ENCODE assay signal across 9 cellular contexts in genomic region chr1:225879521-225880209, GRCh38. TPM values are rescaled to one million over a fixed set of nuclear protein-coding genes. Genes with fewer than 3 reads are reported as not detected.
A peak's percentile ranks its signal among the peaks of the same experiment; 100 is the strongest.
DNase-seq lines count a peak whose midpoint lies in the region; ATAC-seq, FAIRE-seq and TF ChIP-seq lines count a peak whose summit lies in the region.
"Had no signal": no experiment of that assay in that cellular context is flagged by ENCODE, and none has a peak within 500 bp of the region (broad histone marks: within the 10 kb centered on the region; RNA-seq: fewer than 3 reads in every experiment).

No MANE protein-coding gene starts in this region.

- peaks cover 55% of the 10 kb centered on the region for H3K4me1 Mint-ChIP-seq in activated T-helper 1 cell treated with anti-CD3 and anti-CD28 coated beads, Interleukin-12 subunit alpha, Interleukin-12 subunit beta, Interleukin-2, Interleukin-4 antibody, amounts not matched to agents 30 ng/mL and 10 ng/mL and 1 ng/mL, durations not matched to agents 14 hours and 24 hours and 36 hours (ENCODE audit: low read depth)

- no peak for TF ChIP-seq CTCF in kidney (IDR thresholded peaks at IDR 0.05; ENCODE audit: borderline replicate concordance, extremely low read depth, insufficient read depth)

- H3K36me3 Mint-ChIP-seq in activated T-helper 1 cell treated with anti-CD3 and anti-CD28 coated beads, Interleukin-12 subunit alpha, Interleukin-12 subunit beta, Interleukin-2, Interleukin-4 antibody, amounts not matched to agents 30 ng/mL and 10 ng/mL and 1 ng/mL, durations not matched to agents 14 hours and 24 hours and 36 hours (ENCODE audit: low read depth), result peaks cover 22% of the 10 kb centered on the region

- intact Hi-C loops in activated T-helper 1 cell treated with anti-CD3 and anti-CD28 coated beads, Interleukin-12 subunit alpha, Interleukin-12 subunit beta, Interleukin-2, Interleukin-4 antibody, amounts not matched to agents 30 ng/mL and 10 ng/mL and 1 ng/mL, durations not matched to agents 14 hours and 24 hours and 36 hours (cut with micrococcal nuclease), result loop anchor here (5.0 kb wide), 1 partner anchor 1377 kb away; no protein-coding TSS in a partner anchor
- intact Hi-C loops in kidney (cut with DNase I), result no loop called here

- H3K4me3 Mint-ChIP-seq in activated T-helper 1 cell treated with anti-CD3 and anti-CD28 coated beads, Interleukin-12 subunit alpha, Interleukin-12 subunit beta, Interleukin-2, Interleukin-4 antibody, amounts not matched to agents 30 ng/mL and 10 ng/mL and 1 ng/mL, durations not matched to agents 14 hours and 24 hours and 36 hours, result peak overlapping the region; percentile 86

- no peak overlapping the region for H3K9ac ChIP-seq in kidney (ENCODE audit: low read length in 2 of 2)

- 12% methylated on average over 8 of the region's 8 CpGs for WGBS in thymus

- H3K27me3 Mint-ChIP-seq in activated T-helper 1 cell treated with anti-CD3 and anti-CD28 coated beads, Interleukin-12 subunit alpha, Interleukin-12 subunit beta, Interleukin-2, Interleukin-4 antibody, amounts not matched to agents 30 ng/mL and 10 ng/mL and 1 ng/mL, durations not matched to agents 14 hours and 24 hours and 36 hours (ENCODE audit: insufficient read depth), result peaks cover 9% of the 10 kb centered on the region

- H3K27me3 ChIP-seq in thymus (ENCODE audit: control insufficient read depth, insufficient read depth), result no peaks in the 10 kb centered on the region
- H3K27me3 ChIP-seq: brain microvascular endothelial cell had no signal

- peak; percentile 57 for DNase-seq in activated T-cell treated with anti-CD3 and anti-CD28 coated beads, Interleukin-2, amount 50 U/mL, for 1 hour
- DNase-seq in activated T-cell treated with anti-CD3 and anti-CD28 coated beads, Interleukin-2, amount 50 U/mL, for 48 hours, result no peak
- DNase-seq in activated T-helper 1 cell treated with anti-CD3 and anti-CD28 coated beads, Interleukin-12 subunit alpha, Interleukin-12 subunit beta, Interleukin-2, Interleukin-4 antibody, amounts not matched to agents 30 ng/mL and 10 ng/mL and 1 ng/mL, durations not matched to agents 14 hours and 24 hours and 36 hours (ENCODE audit: low spot score), result no peak
- DNase-seq in kidney, result peak; percentile 76
- DNase-seq in urothelium cell line (ENCODE audit: low spot score), result no peak
- DNase-seq in SHP77 treated with DMSO at 0.1 percent for 48 hours (lab: John Stamatoyannopoulos, UW), result no peak
- DNase-seq: brain microvascular endothelial cell had no signal

- H3K4me3 ChIP-seq in kidney (ENCODE audit: low read length in 2 of 2) (peak overlapping the region; percentile 57 to 82), thymus (ENCODE audit: low read length) (peak overlapping the region; percentile 86)

- H3K4me1 ChIP-seq in kidney (ENCODE audit: control insufficient read depth in 1 of 2, insufficient read depth in 1 of 2, low read depth in 1 of 2, low read length in 2 of 2), result peaks cover 38 to 49% of the 10 kb centered on the region in 2 donors
- H3K4me1 ChIP-seq in thymus (ENCODE audit: control insufficient read depth, insufficient read depth, low read length), result peaks cover 40% of the 10 kb centered on the region

- no peak overlapping the region for H3K27ac Mint-ChIP-seq in activated T-helper 1 cell treated with anti-CD3 and anti-CD28 coated beads, Interleukin-12 subunit alpha, Interleukin-12 subunit beta, Interleukin-2, Interleukin-4 antibody, amounts not matched to agents 30 ng/mL and 10 ng/mL and 1 ng/mL, durations not matched to agents 14 hours and 24 hours and 36 hours

- H3K9me3 ChIP-seq in kidney (ENCODE audit: control insufficient read depth in 1 of 2, low read length in 2 of 2) (no peaks in the 10 kb centered on the region), thymus (ENCODE audit: control insufficient read depth) (peaks cover 2% of the 10 kb centered on the region)

- H3K27ac ChIP-seq in kidney (ENCODE audit: low read depth in 2 of 2, low read length in 2 of 2), result peak overlapping the region; percentile 57 to 79
- H3K27ac ChIP-seq in thymus (ENCODE audit: low read depth), result peak overlapping the region; percentile 93
- H3K27ac ChIP-seq: brain microvascular endothelial cell had no signal

- peaks cover 0 to 5% of the 10 kb centered on the region in 2 donors for H3K36me3 ChIP-seq in kidney (ENCODE audit: control insufficient read depth in 1 of 2, insufficient read depth in 2 of 2, low read length in 2 of 2)
- peaks cover 20% of the 10 kb centered on the region for H3K36me3 ChIP-seq in thymus (ENCODE audit: control insufficient read depth, insufficient read depth)

- ATAC-seq in HG02763 (IDR thresholded peaks at IDR 0.05; ENCODE audit: unreplicated experiment), result no peak

- H3K9me3 Mint-ChIP-seq in activated T-helper 1 cell treated with anti-CD3 and anti-CD28 coated beads, Interleukin-12 subunit alpha, Interleukin-12 subunit beta, Interleukin-2, Interleukin-4 antibody, amounts not matched to agents 30 ng/mL and 10 ng/mL and 1 ng/mL, durations not matched to agents 14 hours and 24 hours and 36 hours, result no peaks in the 10 kb centered on the region

- FAIRE-seq in kidney (lab: Jason Lieb, UNC) (no peak), urothelium cell line (lab: Jason Lieb, UNC) (no peak)

RNA-seq across cellular contexts. Expression of gene TMEM63A, which starts 2.5 kb away (rescaled TPM):
- total RNA-seq in activated T-helper 1 cell treated with anti-CD3 and anti-CD28 coated beads, Interleukin-12 subunit alpha, Interleukin-12 subunit beta, Interleukin-2, Interleukin-4 antibody, amounts not matched to agents 30 ng/mL and 10 ng/mL and 1 ng/mL, durations not matched to agents 14 hours and 24 hours and 36 hours, result 20.4 and 23.4 TPM in 2 replicates
- 159 TPM for total RNA-seq in kidney
- polyA plus RNA-seq in kidney (ENCODE audit: insufficient read depth, low read depth, low replicate concordance) (25.5 TPM), thymus (38.8 TPM)

RNA-seq across cellular contexts. Expression of gene LEFTY1, which starts 9.3 kb away (rescaled TPM):
- total RNA-seq in activated T-helper 1 cell treated with anti-CD3 and anti-CD28 coated beads, Interleukin-12 subunit alpha, Interleukin-12 subunit beta, Interleukin-2, Interleukin-4 antibody, amounts not matched to agents 30 ng/mL and 10 ng/mL and 1 ng/mL, durations not matched to agents 14 hours and 24 hours and 36 hours, result 0.12 TPM in 1 of 2 replicates, not detected in the other
- total RNA-seq in kidney, result 8.6 TPM
- polyA plus RNA-seq in kidney (ENCODE audit: insufficient read depth, low read depth, low replicate concordance), result 0.41 TPM
- polyA plus RNA-seq in thymus, result 1.2 TPM

RNA-seq across cellular contexts. Expression of gene PYCR2, which starts 44.4 kb away (rescaled TPM):
- total RNA-seq in activated T-helper 1 cell treated with anti-CD3 and anti-CD28 coated beads, Interleukin-12 subunit alpha, Interleukin-12 subunit beta, Interleukin-2, Interleukin-4 antibody, amounts not matched to agents 30 ng/mL and 10 ng/mL and 1 ng/mL, durations not matched to agents 14 hours and 24 hours and 36 hours, result 137 and 145 TPM in 2 replicates
- total RNA-seq in kidney, result 79.3 TPM
- 72.4 TPM for polyA plus RNA-seq in kidney (ENCODE audit: insufficient read depth, low read depth, low replicate concordance)
- 80.7 TPM for polyA plus RNA-seq in thymus

Comparison
In these comparisons a context has a peak if more than half of its experiments do, and no peak if none do; other contexts are left out.
1. DNase-seq: peak in activated T-cell treated with anti-CD3 and anti-CD28 coated beads, Interleukin-2, amount 50 U/mL, for 1 hour (single experiment) and kidney (single experiment); none in activated T-cell treated with anti-CD3 and anti-CD28 coated beads, Interleukin-2, amount 50 U/mL, for 48 hours (0 of 2), activated T-helper 1 cell treated with anti-CD3 and anti-CD28 coated beads, Interleukin-12 subunit alpha, Interleukin-12 subunit beta, Interleukin-2, Interleukin-4 antibody, amounts not matched to agents 30 ng/mL and 10 ng/mL and 1 ng/mL, durations not matched to agents 14 hours and 24 hours and 36 hours (single experiment), urothelium cell line (single experiment) and SHP77 treated with DMSO at 0.1 percent for 48 hours (single experiment).